ENCODE assay signal across 1 cellular context in the genomic region with DNA sequence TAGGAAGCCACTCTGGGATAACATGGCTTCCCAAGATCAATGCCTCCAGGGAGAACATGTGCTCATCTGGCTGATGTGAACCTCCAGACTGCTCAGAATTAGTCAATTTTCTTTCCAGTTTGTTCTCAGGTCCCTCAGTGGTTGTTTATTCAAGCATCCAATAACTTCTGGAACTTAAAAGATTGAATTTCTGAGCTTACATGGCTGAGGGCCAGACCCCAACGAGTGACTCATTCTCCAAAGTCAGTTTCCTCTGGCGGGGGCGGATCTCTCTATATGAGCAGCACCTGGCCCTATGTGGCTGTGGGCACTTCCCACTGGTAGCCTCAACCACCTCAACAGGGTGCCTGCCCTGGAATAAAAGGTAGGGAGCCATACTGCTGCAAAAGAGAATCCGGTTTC.
TF ChIP-seq lines count a peak whose summit lies in the region.

No MANE protein-coding gene starts in this region.

TF ChIP-seq in K562, 482 proteins besides CTCF, POLR2A, EP300 and RAD21 (continued from another document):
- TF ChIP-seq ARID3A (IDR thresholded peaks at IDR 0.05; ENCODE audit: borderline replicate concordance, low read depth, low read length) (no peak), SIN3B (IDR thresholded peaks at IDR 0.05; ENCODE audit: low read depth) (no peak), SMARCA5 (IDR thresholded peaks at IDR 0.05) (no peak), HNRNPUL1 (IDR thresholded peaks at IDR 0.05; ENCODE audit: low read length) (no peak), ATF3 (IDR thresholded peaks at IDR 0.05) (peak; percentile 49), ATF3 (CRISPR knock-in tag; conservative IDR thresholded peaks at IDR 0.05) (no peak), ZNF436 (CRISPR knock-in tag; IDR thresholded peaks at IDR 0.05) (no peak), NFIC (IDR thresholded peaks at IDR 0.05) (peak; percentile 32), FOSL1 (tag; conservative IDR thresholded peaks at IDR 0.05) (0 out of 2 replicates have a peak, but pooled peaks have one; percentile 24)
